Comparison of ENCODE assay signal across 8 cellular contexts in genomic region chr5:14869286-14870164, GRCh38. TPM values are rescaled to one million over a fixed set of nuclear protein-coding genes. Genes with fewer than 3 reads are reported as not detected.
A peak's percentile ranks its signal among the peaks of the same experiment; 100 is the strongest.
DNase-seq lines count a peak whose midpoint lies in the region; ATAC-seq, FAIRE-seq and TF ChIP-seq lines count a peak whose summit lies in the region.

No MANE protein-coding gene starts in this region.

- no peaks in the 10 kb centered on the region for H3K27me3 ChIP-seq in naive thymus-derived CD4-positive, alpha-beta T cell (ENCODE audit: control insufficient read depth in 2 of 2, insufficient read depth in 2 of 2, low read length in 2 of 2)
- H3K27me3 ChIP-seq in vagina = no peaks in the 10 kb centered on the region

- H3K9me3 Mint-ChIP-seq in brain = no peaks in the 10 kb centered on the region
- peaks cover 0 to 3% (median 0%) of the 10 kb centered on the region in 11 donors for H3K9me3 Mint-ChIP-seq in naive thymus-derived CD4-positive, alpha-beta T cell

- peak overlapping the region; percentile 91 for H3K4me2 ChIP-seq in A549

- TF ChIP-seq CTCF in A549 (IDR thresholded peaks at IDR 0.05) (no peak), brain (conservative IDR thresholded peaks at IDR 0.05) (no peak), vagina (IDR thresholded peaks at IDR 0.05) (no peak)

- intact Hi-C loops in naive thymus-derived CD4-positive, alpha-beta T cell (cut with micrococcal nuclease) = loop anchor here (1.0 to 10.0 kb wide), 15 partner anchors 58 to 1747 kb away; partner anchors contain the start of genes OTULINL (in 2 of the 2), TRIO (in 2 of the 2), ZNF622 (in 2 of the 2) and RETREG1 (in 1 of the 2)
- intact Hi-C loops in vagina (cut with DNase I) = no loop called here

- no peak for TF ChIP-seq POLR2A in A549 (IDR thresholded peaks at IDR 0.05; ENCODE audit: low read length)
- no peak for TF ChIP-seq POLR2A in vagina (IDR thresholded peaks at IDR 0.05)

- FAIRE-seq in A549 (lab: Jason Lieb, UNC) = no peak

- no peak for TF ChIP-seq EP300 in A549 (IDR thresholded peaks at IDR 0.05)

- 84% methylated on average over 11 of the region's 11 CpGs for WGBS in A549 (ENCODE audit: missing lambda C conversion rate)

- H3K4me1 ChIP-seq in A549 = peaks cover 16% of the 10 kb centered on the region; the same call in 2 of the 3 replicates
- peaks cover 6 to 12% of the 10 kb centered on the region in 2 donors for H3K4me1 ChIP-seq in naive thymus-derived CD4-positive, alpha-beta T cell (ENCODE audit: control insufficient read depth in 2 of 2, insufficient read depth in 2 of 2, low read length in 2 of 2)
- H3K4me1 ChIP-seq in vagina = peaks cover 16% of the 10 kb centered on the region

- CTCF ChIA-PET in A549 (lab: Yijun Ruan, JAX) = interaction anchor here (1.3 to 4.3 kb wide), 3 partner anchors 79 to 143 kb away, joined by 3 to 25 read pairs (median 3); no protein-coding TSS in a partner anchor
- CTCF ChIA-PET in naive thymus-derived CD4-positive, alpha-beta T cell (lab: Charles Lee) = interaction anchor here (0.6 to 2.3 kb wide), 7 partner anchors 12 to 185 kb away, joined by 3 to 9 read pairs (median 6); no protein-coding TSS in a partner anchor

- H3K36me3 Mint-ChIP-seq in brain = no peaks in the 10 kb centered on the region
- peaks cover 0 to 5% (median 0%) of the 10 kb centered on the region in 5 donors for H3K36me3 Mint-ChIP-seq in naive thymus-derived CD4-positive, alpha-beta T cell

- ATAC-seq in A549 (no peak), HG03108 (IDR thresholded peaks at IDR 0.05; ENCODE audit: unreplicated experiment) (no peak), HG02973 (IDR thresholded peaks at IDR 0.05; ENCODE audit: unreplicated experiment) (no peak), GM18873 (IDR thresholded peaks at IDR 0.05; ENCODE audit: low FRiP score, unreplicated experiment) (no peak)
- ATAC-seq in naive thymus-derived CD4-positive, alpha-beta T cell = no peak

- H3K27ac ChIP-seq in A549 (no peak overlapping the region), vagina (peak overlapping the region; percentile 96)
- peak overlapping the region; percentile 78 for H3K27ac ChIP-seq in naive thymus-derived CD4-positive, alpha-beta T cell (ENCODE audit: low read depth, low read length)

- H3K4me3 Mint-ChIP-seq in brain = peak overlapping the region; percentile 91 to 97 (median 94)
- H3K4me3 Mint-ChIP-seq in naive thymus-derived CD4-positive, alpha-beta T cell = peak overlapping the region; percentile 84 to 100 (median 95)

- peaks cover 17% of the 10 kb centered on the region for H3K27me3 Mint-ChIP-seq in brain
- H3K27me3 Mint-ChIP-seq in naive thymus-derived CD4-positive, alpha-beta T cell = peaks cover 0 to 10% (median 0%) of the 10 kb centered on the region in 5 donors

- H3K9me3 ChIP-seq in A549 (no peaks in the 10 kb centered on the region), vagina (no peaks in the 10 kb centered on the region)
- H3K9me3 ChIP-seq in naive thymus-derived CD4-positive, alpha-beta T cell (ENCODE audit: control insufficient read depth in 2 of 3, low read length in 3 of 3) = no peaks in the 10 kb centered on the region

- peaks cover 25% of the 10 kb centered on the region for H3K4me1 Mint-ChIP-seq in brain
- H3K4me1 Mint-ChIP-seq in naive thymus-derived CD4-positive, alpha-beta T cell = peaks cover 24 to 65% (median 50%) of the 10 kb centered on the region in 7 donors

- no peak for TF ChIP-seq RAD21 in A549 (conservative IDR thresholded peaks at IDR 0.05 in 1 of 2, IDR thresholded peaks at IDR 0.05 in 1 of 2)

- DNase-seq in A549 (ENCODE audit: low read depth in 1 of 2, low spot score in 1 of 2) (no peak), NCI-H2171 (lab: John Stamatoyannopoulos, UW) (peak; percentile 66), vagina (ENCODE audit: extremely low spot score in 2 of 2) (no peak)
- DNase-seq in naive thymus-derived CD4-positive, alpha-beta T cell = peak in 6 of 9 donors; percentile 5 to 31 (median 14)

- H3K4me3 ChIP-seq in A549 = no peak overlapping the region
- peak overlapping the region; percentile 48 for H3K4me3 ChIP-seq in naive thymus-derived CD4-positive, alpha-beta T cell (ENCODE audit: low read length)
- peak overlapping the region; percentile 78 to 90 for H3K4me3 ChIP-seq in vagina

- peak overlapping the region; percentile 49 to 95 (median 84) for H3K27ac Mint-ChIP-seq in brain
- H3K27ac Mint-ChIP-seq in naive thymus-derived CD4-positive, alpha-beta T cell = peak overlapping the region; percentile 38 to 98 (median 92)

- H3K36me3 ChIP-seq in naive thymus-derived CD4-positive, alpha-beta T cell (ENCODE audit: control insufficient read depth in 2 of 3, insufficient read depth in 3 of 3, low read length in 3 of 3) = no peaks in the 10 kb centered on the region
- no peaks in the 10 kb centered on the region for H3K36me3 ChIP-seq in vagina

- POLR2A ChIA-PET in A549 (lab: Yijun Ruan, JAX) = no interaction called here
- POLR2A ChIA-PET in naive thymus-derived CD4-positive, alpha-beta T cell (lab: Charles Lee) = interaction anchor here (0.5 to 5.7 kb wide), 8 partner anchors 11 to 287 kb away, joined by 3 to 64 read pairs (median 4); partner anchors contain the start of gene OTULIN

TF ChIP-seq in A549, 52 proteins besides CTCF, POLR2A, EP300 and RAD21:
- no peak for TF ChIP-seq TP53 (CRISPR knock-in tag; IDR thresholded peaks at IDR 0.05)
- TF ChIP-seq NR3C1 (IDR thresholded peaks at IDR 0.05) = no peak
- no peak for TF ChIP-seq CHD4 (IDR thresholded peaks at IDR 0.05; ENCODE audit: borderline replicate concordance)
- TF ChIP-seq HOXB13 (CRISPR knock-in tag; IDR thresholded peaks at IDR 0.05; ENCODE audit: low read depth) = no peak
- no peak for TF ChIP-seq JUN (IDR thresholded peaks at IDR 0.05)
- TF ChIP-seq CBX8 (IDR thresholded peaks at IDR 0.05) = no peak
- TF ChIP-seq HOXA7 (CRISPR knock-in tag; IDR thresholded peaks at IDR 0.05) = no peak
- no peak for TF ChIP-seq ZNF302 (CRISPR knock-in tag; IDR thresholded peaks at IDR 0.05)
- no peak for TF ChIP-seq RARB (CRISPR knock-in tag; IDR thresholded peaks at IDR 0.05)
- TF ChIP-seq SMC3 (IDR thresholded peaks at IDR 0.05) = no peak
- TF ChIP-seq KDM5A (IDR thresholded peaks at IDR 0.05) = no peak
- no peak for TF ChIP-seq SREBF2 (IDR thresholded peaks at IDR 0.05)

RNA-seq across cellular contexts. Expression of gene ANKH, which starts 2.1 kb away (rescaled TPM):
- 17.3 and 18.7 TPM in 2 replicates for polyA plus RNA-seq in A549 (2011; rRNA removed)
- 22.3 and 23.0 TPM in 2 replicates for polyA plus RNA-seq in A549 (2012; cell fraction: cytosol; rRNA removed)
- polyA plus RNA-seq in A549 (2012; cell fraction: nucleus; rRNA removed) = 17.3 and 17.9 TPM in 2 replicates
- 11.7 to 13.8 TPM (median 13.3 TPM) in 3 replicates for polyA plus RNA-seq in A549 (2017; fragmentation: RNase III; extraction: RNeasy Plus Mini Kit Qiagen cat#74134 plus additional on column Dnase treatment)
- polyA minus RNA-seq in A549 (2011; rRNA and poly(A)+ RNA removed) = 35.3 and 37.0 TPM in 2 replicates
- polyA plus RNA-seq in brain (ENCODE audit: insufficient read depth, low read depth, low replicate concordance) = 118 TPM
- total RNA-seq in naive thymus-derived CD4-positive, alpha-beta T cell = 100 to 1,000 TPM in 3 of 5 experiments, 10 to 100 TPM in 2; 40.6 to 190 (median 113) TPM
- 10 to 100 TPM; 35.9 to 45.5 TPM for polyA plus RNA-seq in naive thymus-derived CD4-positive, alpha-beta T cell
- total RNA-seq in vagina = 30.9 TPM

Comparison
In these comparisons a context has a peak if more than half of its experiments do, and no peak if none do; other contexts are left out.
1. DNase-seq: peak in NCI-H2171 (single experiment) and naive thymus-derived CD4-positive, alpha-beta T cell (6 of 9); none in A549 (0 of 2) and vagina (0 of 2).
2. H3K27ac ChIP-seq: peak in naive thymus-derived CD4-positive, alpha-beta T cell (single experiment) and vagina (single experiment); none in A549 (0 of 2).